In genomic region chr11:133078012-133078411, GRCh38 we compare ENCODE assay signal across 7 cellular contexts.
"Had no signal": no experiment of that assay in that cellular context is flagged by ENCODE, and none has a peak within 500 bp of the region (broad histone marks: within the 10 kb centered on the region; RNA-seq: fewer than 3 reads in every experiment).

No MANE protein-coding gene starts in this region.

- H3K36me3 ChIP-seq: SJSA1 had no signal

- H3K4me3 ChIP-seq: SJSA1 had no signal

- H3K9me3 ChIP-seq: SJSA1 had no signal

- H3K27ac ChIP-seq: SJSA1, SK-N-MC had no signal

- FAIRE-seq: RCC 7860 had no signal

- H3K27me3 ChIP-seq: SJSA1 had no signal

- DNase-seq: NCI-H1436, NCI-H187, NCI-H446 treated with DMSO at 0.1 percent for 48 hours, SIG-M5 had no signal
